20 cellular contexts compared by ENCODE assay signal in the genomic region with DNA sequence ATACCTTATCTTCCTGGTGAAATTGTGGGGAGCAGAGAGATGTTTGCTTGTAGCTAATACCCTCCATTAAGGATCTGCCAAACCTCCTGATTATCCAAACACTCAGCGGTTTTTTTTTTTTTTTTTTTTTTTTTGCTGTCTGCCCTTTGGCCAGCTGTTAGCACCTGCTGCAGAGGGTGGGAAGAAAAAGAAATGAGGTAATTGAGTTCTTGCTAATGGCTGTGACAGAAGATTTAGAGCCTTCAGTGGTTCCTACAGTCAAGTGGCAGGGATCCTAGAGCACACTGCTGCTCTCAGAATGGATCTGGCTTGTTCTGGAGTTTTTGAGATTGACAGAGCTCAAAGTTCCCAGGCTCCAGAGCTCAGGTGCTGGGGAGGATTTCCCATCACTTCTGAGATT.
A peak's percentile ranks its signal among the peaks of the same experiment; 100 is the strongest.
DNase-seq lines count a peak whose midpoint lies in the region; ATAC-seq and TF ChIP-seq lines count a peak whose summit lies in the region.
"Had no signal": no experiment of that assay in that cellular context is flagged by ENCODE, and none has a peak within 500 bp of the region (broad histone marks: within the 10 kb centered on the region; RNA-seq: fewer than 3 reads in every experiment).

No MANE protein-coding gene starts in this region.

- H3K4me1 ChIP-seq in heart right ventricle (peaks cover 0 to 28% (median 0%) of the 10 kb centered on the region in 9 donors), left ventricle myocardium inferior (peaks cover 10% of the 10 kb centered on the region)

- no peak for TF ChIP-seq CTCF in heart right ventricle (IDR thresholded peaks at IDR 0.05)
- TF ChIP-seq CTCF in left ventricle myocardium inferior (IDR thresholded peaks at IDR 0.05; ENCODE audit: borderline replicate concordance): no peak

- H3K36me3 ChIP-seq in heart right ventricle: no peaks in the 10 kb centered on the region
- H3K36me3 ChIP-seq in left ventricle myocardium inferior: no peaks in the 10 kb centered on the region
- H3K36me3 ChIP-seq: neural progenitor cell had no signal

- no peaks in the 10 kb centered on the region for H3K9me3 ChIP-seq in heart right ventricle
- no peaks in the 10 kb centered on the region for H3K9me3 ChIP-seq in left ventricle myocardium inferior (replicated peaks)
- H3K9me3 ChIP-seq: mucosa of descending colon, SK-N-SH had no signal

- H3K27me3 ChIP-seq in heart right ventricle (no peaks in the 10 kb centered on the region), left ventricle myocardium inferior (ENCODE audit: low read depth) (no peaks in the 10 kb centered on the region)
- H3K27me3 ChIP-seq: neural progenitor cell had no signal

- 88 to 89% methylated on average over 1 of the region's 1 CpG for WGBS in heart right ventricle, 2 donors

- intact Hi-C loops in heart right ventricle (cut with DNase I): no loop called here
- intact Hi-C loops in left ventricle myocardium inferior (cut with micrococcal nuclease): no loop called here

- DNase-seq in heart right ventricle: no peak
- DNase-seq in left ventricle myocardium inferior: no peak
- DNase-seq in NCI-H146 (lab: John Stamatoyannopoulos, UW): peak; percentile 84
- DNase-seq in NCI-H69 (lab: John Stamatoyannopoulos, UW): peak; percentile 57
- no peak for DNase-seq in A172 (ENCODE audit: low spot score)
- DNase-seq in hepatic stellate cell (ENCODE audit: low spot score): no peak
- DNase-seq in EL: no peak
- DNase-seq: activated CD8-positive, alpha-beta T cell treated with anti-CD3 and anti-CD28 coated beads, Interleukin-2, amount 10 ng/mL, durations not matched to agents 7 days and 5 days; activated naive CD4-positive, alpha-beta T cell treated with Interleukin-2 at 50 U/mL for 16 hours; activated T-cell treated with anti-CD3 and anti-CD28 coated beads, Interleukin-2, amount 50 U/mL, for 24 hours; amniotic stem cell; mucosa of descending colon; NK-92 treated with Interleukin-12 subunit alpha and Interleukin-12 subunit beta, amount 100 ng/mL, for 24 hours; SK-N-SH; stimulated activated CD4-positive, alpha-beta T cell treated with anti-CD3 and anti-CD28 coated beads, Interleukin-1b, Interleukin-23, amount 100 ng/mL, for 48 hours; stimulated activated naive CD4-positive, alpha-beta T cell treated with Interleukin-2 at 50 U/mL for 16 hours had no signal

- H3K4me3 ChIP-seq in heart right ventricle: no peak overlapping the region
- H3K4me3 ChIP-seq in left ventricle myocardium inferior: no peak overlapping the region
- H3K4me3 ChIP-seq: K562, mucosa of descending colon, neural progenitor cell had no signal

- ATAC-seq in heart right ventricle (peak in 5 of 8 donors; percentile 25 to 67 (median 61)), HG03432 (IDR thresholded peaks at IDR 0.05; ENCODE audit: unreplicated experiment) (no peak)
- ATAC-seq: activated CD8-positive, alpha-beta T cell treated with anti-CD3 and anti-CD28 coated beads, Interleukin-2, amount 10 ng/mL, durations not matched to agents 7 days and 5 days; K562; mucosa of descending colon; Panc1 had no signal

- H3K27ac ChIP-seq in heart right ventricle: no peak overlapping the region
- H3K27ac ChIP-seq in left ventricle myocardium inferior (replicated peaks): no peak overlapping the region
- H3K27ac ChIP-seq: neural progenitor cell had no signal

Comparison
In these comparisons a context has a peak if more than half of its experiments do, and no peak if none do; other contexts are left out.
1. DNase-seq: peak in NCI-H146 (single experiment) and NCI-H69 (single experiment); none in heart right ventricle (0 of 2), left ventricle myocardium inferior (single experiment), A172 (single experiment), hepatic stellate cell (single experiment) and EL (single experiment).